16 cellular contexts compared by ENCODE assay signal in the genomic region with DNA sequence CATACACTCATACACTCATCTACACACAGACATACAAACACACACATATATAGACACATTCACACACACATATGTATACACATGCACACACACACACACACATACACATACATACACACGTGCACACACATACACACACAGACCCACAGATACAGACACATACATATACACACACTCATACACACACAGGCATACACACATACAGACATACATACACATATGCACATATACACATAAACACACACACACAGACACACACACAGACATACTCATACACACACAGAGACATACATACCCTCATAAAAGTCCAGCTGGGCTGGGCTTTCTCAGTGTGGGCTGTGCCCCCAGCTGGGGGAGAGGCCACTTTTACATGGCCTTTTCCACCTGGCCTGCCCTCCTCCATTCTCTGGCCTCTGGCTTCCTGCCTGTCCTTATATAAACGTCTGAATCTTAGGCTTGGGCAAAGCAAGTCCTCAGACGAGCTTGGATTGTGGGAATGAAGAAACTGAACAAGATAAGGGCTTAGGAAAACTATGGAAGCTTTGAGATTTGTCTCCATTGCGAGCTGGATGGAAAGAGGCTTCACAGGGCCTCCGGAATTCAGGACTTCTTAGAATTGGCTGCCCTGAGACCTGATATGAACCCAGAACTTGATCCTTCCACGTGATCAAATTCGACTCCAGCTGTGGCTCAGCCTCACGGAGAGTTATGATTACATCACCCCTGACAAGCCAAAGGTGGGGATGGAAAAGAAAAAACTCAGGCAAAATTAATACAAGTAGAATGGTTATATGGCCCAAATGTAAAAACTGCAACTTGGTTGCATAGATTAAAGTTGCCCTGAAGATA. TPM values are rescaled to one million over a fixed set of nuclear protein-coding genes. Genes with fewer than 3 reads are reported as not detected.
DNase-seq lines count a peak whose midpoint lies in the region; ATAC-seq and TF ChIP-seq lines count a peak whose summit lies in the region.
"Had no signal": no experiment of that assay in that cellular context is flagged by ENCODE, and none has a peak within 500 bp of the region (broad histone marks: within the 10 kb centered on the region; RNA-seq: fewer than 3 reads in every experiment).

No MANE protein-coding gene starts in this region.

- intact Hi-C loops in Right ventricle myocardium superior (cut with DNase I) (no loop called here), sigmoid colon (cut with DNase I) (no loop called here), adrenal gland (cut with DNase I) (no loop called here)

- POLR2A ChIA-PET in HEK293 (lab: Yijun Ruan, JAX) = interaction anchor here (0.6 to 0.9 kb wide), 4 partner anchors 8 to 420 kb away, joined by 3 to 5 read pairs (median 4); no protein-coding TSS in a partner anchor

- CTCF ChIA-PET in HEK293 (lab: Yijun Ruan, JAX) = interaction anchor here (0.7 to 2.4 kb wide), 3 partner anchors 8 to 242 kb away, joined by 3 to 8 read pairs (median 3); no protein-coding TSS in a partner anchor

- H3K9me3 ChIP-seq in HEK293 (ENCODE audit: control insufficient read depth, insufficient read depth, low read depth, low read length) (no peaks in the 10 kb centered on the region), sigmoid colon (no peaks in the 10 kb centered on the region), adrenal gland (replicated peaks in 1 of 3) (no peaks in the 10 kb centered on the region)
- H3K9me3 ChIP-seq: SJSA1 had no signal

- H3K4me1 ChIP-seq in HEK293 (ENCODE audit: control insufficient read depth, insufficient read depth, low read length) = no peaks in the 10 kb centered on the region
- peaks cover 0 to 23% (median 12%) of the 10 kb centered on the region in 4 donors for H3K4me1 ChIP-seq in sigmoid colon
- no peaks in the 10 kb centered on the region for H3K4me1 ChIP-seq in adrenal gland (replicated peaks in 1 of 2)

- H3K36me3 ChIP-seq in HEK293 (ENCODE audit: control insufficient read depth in 2 of 2, insufficient read depth in 1 of 2, low read length in 2 of 2) (no peaks in the 10 kb centered on the region), sigmoid colon (no peaks in the 10 kb centered on the region), adrenal gland (replicated peaks in 1 of 2) (no peaks in the 10 kb centered on the region)
- H3K36me3 ChIP-seq: SJSA1 had no signal

- H3K4me3 ChIP-seq in HEK293 (ENCODE audit: low read depth, low read length) (no peak overlapping the region), sigmoid colon (no peak overlapping the region), adrenal gland (no peak overlapping the region)
- H3K4me3 ChIP-seq: dorsolateral prefrontal cortex, SJSA1 had no signal

- peak overlapping the region; percentile 62 for H3K27ac ChIP-seq in HEK293 (ENCODE audit: extremely low read depth, low read depth, low read length)
- peak overlapping the region in 3 of 4 donors; percentile 43 to 53 (median 51) for H3K27ac ChIP-seq in sigmoid colon
- H3K27ac ChIP-seq in adrenal gland = no peak overlapping the region
- H3K27ac ChIP-seq: dorsolateral prefrontal cortex, SJSA1 had no signal

- WGBS in sigmoid colon, 2 donors = 45 to 61% methylated on average over 8 of the region's 8 CpGs
- WGBS in adrenal gland, 4 donors = 57 to 75% (median 67%) methylated on average over 8 of the region's 8 CpGs

- no peak for TF ChIP-seq CTCF in HEK293 (tag by site-specific recombination; IDR thresholded peaks at IDR 0.05)
- TF ChIP-seq CTCF in sigmoid colon (IDR thresholded peaks at IDR 0.05) = no peak
- no peak for TF ChIP-seq CTCF in adrenal gland (IDR thresholded peaks at IDR 0.05)

- TF ChIP-seq EP300 in sigmoid colon (IDR thresholded peaks at IDR 0.05) = no peak

- TF ChIP-seq POLR2A in sigmoid colon (IDR thresholded peaks at IDR 0.05) = no peak
- no peak for TF ChIP-seq POLR2A in adrenal gland (IDR thresholded peaks at IDR 0.05)

- ATAC-seq in Right ventricle myocardium superior (ENCODE audit: poor library complexity) = peak; percentile 77
- no peak for ATAC-seq in GM21825 (IDR thresholded peaks at IDR 0.05; ENCODE audit: unreplicated experiment)
- ATAC-seq: activated naive CD8-positive, alpha-beta T cell treated with anti-CD3 and anti-CD28 coated beads, Interleukin-2, amount 50 U/mL, for 24 hours had no signal

- H3K27me3 ChIP-seq in sigmoid colon (no peaks in the 10 kb centered on the region), adrenal gland (no peaks in the 10 kb centered on the region)
- H3K27me3 ChIP-seq: SJSA1 had no signal

- DNase-seq in amniotic epithelial cell (ENCODE audit: low read depth) (peak; percentile 50), Right ventricle myocardium superior (no peak), sigmoid colon (peak; percentile 72), NCI-H1048 (lab: John Stamatoyannopoulos, UW) (no peak), adrenal gland (no peak)
- DNase-seq in effector CD4-positive, alpha-beta T cell = no peak
- DNase-seq: activated naive CD8-positive, alpha-beta T cell treated with anti-CD3 and anti-CD28 coated beads, Interleukin-2, amount 50 U/mL, for 24 hours; dorsolateral prefrontal cortex; hippocampal formation; midbrain; NCI-H774; retina had no signal

TF ChIP-seq in HEK293, 187 proteins besides CTCF, POLR2A, EP300 and RAD21 (continues in another document):
- TF ChIP-seq ZIC2 (tag by site-specific recombination; IDR thresholded peaks at IDR 0.05) = peak; percentile 85
- TF ChIP-seq, protein P1, sequence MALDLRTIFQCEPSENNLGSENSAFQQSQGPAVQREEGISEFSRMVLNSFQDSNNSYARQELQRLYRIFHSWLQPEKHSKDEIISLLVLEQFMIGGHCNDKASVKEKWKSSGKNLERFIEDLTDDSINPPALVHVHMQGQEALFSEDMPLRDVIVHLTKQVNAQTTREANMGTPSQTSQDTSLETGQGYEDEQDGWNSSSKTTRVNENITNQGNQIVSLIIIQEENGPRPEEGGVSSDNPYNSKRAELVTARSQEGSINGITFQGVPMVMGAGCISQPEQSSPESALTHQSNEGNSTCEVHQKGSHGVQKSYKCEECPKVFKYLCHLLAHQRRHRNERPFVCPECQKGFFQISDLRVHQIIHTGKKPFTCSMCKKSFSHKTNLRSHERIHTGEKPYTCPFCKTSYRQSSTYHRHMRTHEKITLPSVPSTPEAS (tag by site-specific recombination; IDR thresholded peaks at IDR 0.05) = peak; percentile 95
- TF ChIP-seq ZNF239 (tag by site-specific recombination; IDR thresholded peaks at IDR 0.05) = peak; percentile 70; the same call in 1 of the 2 replicates
- peak; percentile 80 for TF ChIP-seq ZNF133 (tag by site-specific recombination; IDR thresholded peaks at IDR 0.05)
- no peak; the same call in 1 of the 2 replicates for TF ChIP-seq ZBTB21 (tag by site-specific recombination; IDR thresholded peaks at IDR 0.05)
- TF ChIP-seq, protein P2, sequence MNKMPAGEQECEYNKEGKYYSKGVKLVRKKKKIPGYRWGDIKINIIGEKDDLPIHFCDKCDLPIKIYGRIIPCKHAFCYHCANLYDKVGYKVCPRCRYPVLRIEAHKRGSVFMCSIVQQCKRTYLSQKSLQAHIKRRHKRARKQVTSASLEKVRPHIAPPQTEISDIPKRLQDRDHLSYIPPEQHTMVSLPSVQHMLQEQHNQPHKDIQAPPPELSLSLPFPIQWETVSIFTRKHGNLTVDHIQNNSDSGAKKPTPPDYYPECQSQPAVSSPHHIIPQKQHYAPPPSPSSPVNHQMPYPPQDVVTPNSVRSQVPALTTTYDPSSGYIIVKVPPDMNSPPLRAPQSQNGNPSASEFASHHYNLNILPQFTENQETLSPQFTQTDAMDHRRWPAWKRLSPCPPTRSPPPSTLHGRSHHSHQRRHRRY (tag by site-specific recombination; IDR thresholded peaks at IDR 0.05) = 0 out of 2 replicates have a peak, but pooled peaks have one; percentile 42
- TF ChIP-seq IKZF3 (tag by site-specific recombination; IDR thresholded peaks at IDR 0.05) = peak; percentile 58; the same call in 1 of the 2 replicates
- TF ChIP-seq ZNF174 (tag by site-specific recombination; IDR thresholded peaks at IDR 0.05) = no peak
- TF ChIP-seq HOXC10 (CRISPR knock-in tag; IDR thresholded peaks at IDR 0.05) = no peak
- no peak for TF ChIP-seq REPIN1 (tag by site-specific recombination; IDR thresholded peaks at IDR 0.05; ENCODE audit: low read depth)
- no peak for TF ChIP-seq ZNF510 (tag by site-specific recombination; IDR thresholded peaks at IDR 0.05; ENCODE audit: insufficient replicate concordance)
- peak; percentile 28; the same call in 1 of the 2 replicates for TF ChIP-seq ZBTB20 (tag by site-specific recombination; IDR thresholded peaks at IDR 0.05)
- TF ChIP-seq GLIS1 (tag by site-specific recombination; IDR thresholded peaks at IDR 0.05) = peak; percentile 79
- TF ChIP-seq ZNF600 (tag by site-specific recombination; IDR thresholded peaks at IDR 0.05) = peak; percentile 69
- 0 out of 2 replicates have a peak, but pooled peaks have one; percentile 13 for TF ChIP-seq ZNF398 (tag by site-specific recombination; IDR thresholded peaks at IDR 0.05)
- TF ChIP-seq KLF9 (tag by site-specific recombination; IDR thresholded peaks at IDR 0.05; ENCODE audit: low read depth) = no peak

RNA-seq across cellular contexts. Expression of gene CST3, which starts 22.5 kb away (rescaled TPM):
- 971 TPM for total RNA-seq in Right ventricle myocardium superior
- 1,000 to 10,000 TPM in 3 of 4 donors, 100 to 1,000 TPM in 1; 693 to 1,250 (median 1,143) TPM for total RNA-seq in sigmoid colon
- polyA plus RNA-seq in sigmoid colon = 100 to 1,000 TPM; 344 to 429 (median 409) TPM
- 1,000 to 10,000 TPM in 6 of 8 donors, 100 to 1,000 TPM in 2; 878 to 1,851 (median 1,397) TPM for total RNA-seq in adrenal gland
- 1,000 to 10,000 TPM in 1 of 3 donors, 100 to 1,000 TPM in 2; 320 to 1,309 (median 414) TPM for polyA plus RNA-seq in adrenal gland

RNA-seq across cellular contexts. Expression of gene CST4, which starts 28.6 kb away (rescaled TPM):
- total RNA-seq in Right ventricle myocardium superior (not detected), sigmoid colon (not detected), adrenal gland (not detected)
- polyA plus RNA-seq in sigmoid colon (not detected), adrenal gland (not detected)
- total RNA-seq: dorsolateral prefrontal cortex, SJSA1, temporal lobe had no signal

RNA-seq across cellular contexts. Expression of gene CST9, which starts 54.5 kb away (rescaled TPM):
- not detected for total RNA-seq in Right ventricle myocardium superior
- total RNA-seq in sigmoid colon = not detected
- polyA plus RNA-seq in sigmoid colon = not detected
- total RNA-seq in adrenal gland = not detected
- polyA plus RNA-seq in adrenal gland = not detected
- total RNA-seq: SJSA1, temporal lobe had no signal

Comparison
In these comparisons a context has a peak if more than half of its experiments do, and no peak if none do; other contexts are left out.
1. H3K27ac ChIP-seq: peak in HEK293 (single experiment) and sigmoid colon (3 of 4); none in adrenal gland (0 of 5).
2. DNase-seq: peak in amniotic epithelial cell (single experiment) and sigmoid colon (single experiment); none in Right ventricle myocardium superior (single experiment), NCI-H1048 (single experiment), effector CD4-positive, alpha-beta T cell (single experiment) and adrenal gland (0 of 7).